9 cellular contexts compared by ENCODE assay signal in genomic region chr1:25798666-25799345, GRCh38. TPM values are rescaled to one million over a fixed set of nuclear protein-coding genes. Genes with fewer than 3 reads are reported as not detected.
DNase-seq lines count a peak whose midpoint lies in the region; ATAC-seq and TF ChIP-seq lines count a peak whose summit lies in the region.
"Had no signal": no experiment of that assay in that cellular context is flagged by ENCODE, and none has a peak within 500 bp of the region (broad histone marks: within the 10 kb centered on the region; RNA-seq: fewer than 3 reads in every experiment).

No MANE protein-coding gene starts in this region.

- H3K9me3 Mint-ChIP-seq in brain, result no peaks in the 10 kb centered on the region
- H3K9me3 Mint-ChIP-seq in naive thymus-derived CD4-positive, alpha-beta T cell, result peaks cover 0 to 5% (median 0%) of the 10 kb centered on the region in 11 donors

- intact Hi-C loops in Right ventricle myocardium superior (cut with DNase I), result loop anchor here (5.0 kb wide), 1 partner anchor 192 kb away; no protein-coding TSS in a partner anchor
- intact Hi-C loops in left cardiac atrium (cut with DNase I), result loop anchor here (2.0 to 10.0 kb wide), 3 partner anchors 114 to 192 kb away; no protein-coding TSS in a partner anchor
- intact Hi-C loops in naive thymus-derived CD4-positive, alpha-beta T cell (cut with micrococcal nuclease), result loop anchor here (1.0 to 5.0 kb wide), 4 partner anchors 20 to 297 kb away; partner anchors contain the start of genes LDLRAP1 (in 2 of the 2) and MTFR1L (in 1 of the 2)
- intact Hi-C loops in transverse colon (cut with DNase I; ENCODE audit: low total_unique reads), result loop anchor here (5.0 kb wide), 1 partner anchor 187 kb away; no protein-coding TSS in a partner anchor

- peak overlapping the region in 4 of 5 experiments; percentile 59 to 94 (median 92) for H3K27ac Mint-ChIP-seq in brain
- peak overlapping the region in 8 of 9 donors; percentile 86 to 98 (median 90) for H3K27ac Mint-ChIP-seq in naive thymus-derived CD4-positive, alpha-beta T cell

- no peaks in the 10 kb centered on the region for H3K9me3 ChIP-seq in naive thymus-derived CD4-positive, alpha-beta T cell (ENCODE audit: control insufficient read depth in 2 of 3, low read length in 3 of 3)
- H3K9me3 ChIP-seq in transverse colon, result no peaks in the 10 kb centered on the region

- no peaks in the 10 kb centered on the region for H3K36me3 ChIP-seq in naive thymus-derived CD4-positive, alpha-beta T cell (ENCODE audit: control insufficient read depth in 2 of 3, insufficient read depth in 3 of 3, low read length in 3 of 3)
- no peaks in the 10 kb centered on the region for H3K36me3 ChIP-seq in transverse colon

- TF ChIP-seq EP300 in transverse colon (IDR thresholded peaks at IDR 0.05; ENCODE audit: low read depth), result no peak

- POLR2A ChIA-PET in naive thymus-derived CD4-positive, alpha-beta T cell (lab: Charles Lee), result interaction anchor here (0.6 to 3.6 kb wide), 11 partner anchors 17 to 190 kb away, joined by 3 to 31 read pairs (median 4); no protein-coding TSS in a partner anchor

- no peak overlapping the region for H3K4me3 ChIP-seq in naive thymus-derived CD4-positive, alpha-beta T cell (ENCODE audit: low read length)
- H3K4me3 ChIP-seq in transverse colon, result no peak overlapping the region

- WGBS in transverse colon (ENCODE audit: low coverage in 1 of 2), 2 donors, result 76% methylated on average over 8 of the region's 8 CpGs; no CpG with 5 or more reads in 1 of the 2 donors

- H3K4me3 Mint-ChIP-seq in brain, result peak overlapping the region; percentile 76 to 82 (median 80)
- peak overlapping the region; percentile 15 to 86 (median 80) for H3K4me3 Mint-ChIP-seq in naive thymus-derived CD4-positive, alpha-beta T cell

- H3K27me3 Mint-ChIP-seq in brain, result peaks cover 9% of the 10 kb centered on the region
- peaks cover 0 to 36% (median 0%) of the 10 kb centered on the region in 5 donors for H3K27me3 Mint-ChIP-seq in naive thymus-derived CD4-positive, alpha-beta T cell

- TF ChIP-seq POLR2A in transverse colon (IDR thresholded peaks at IDR 0.05), result no peak

- no peak for ATAC-seq in Right ventricle myocardium superior (ENCODE audit: poor library complexity)
- ATAC-seq in left cardiac atrium, result no peak
- ATAC-seq in naive thymus-derived CD4-positive, alpha-beta T cell, result no peak

- peaks cover 74% of the 10 kb centered on the region for H3K4me1 Mint-ChIP-seq in brain
- H3K4me1 Mint-ChIP-seq in naive thymus-derived CD4-positive, alpha-beta T cell, result peaks cover 42 to 90% (median 79%) of the 10 kb centered on the region in 7 donors

- no peaks in the 10 kb centered on the region for H3K27me3 ChIP-seq in naive thymus-derived CD4-positive, alpha-beta T cell (ENCODE audit: control insufficient read depth in 2 of 2, insufficient read depth in 2 of 2, low read length in 2 of 2)
- H3K27me3 ChIP-seq in transverse colon, result no peaks in the 10 kb centered on the region

- DNase-seq in Right ventricle myocardium superior (peak; percentile 41), left cardiac atrium (no peak), transverse colon (no peak), NCI-H82 treated with DMSO at 0.1 percent for 48 hours (lab: John Stamatoyannopoulos, UW; ENCODE audit: unreplicated experiment) (no peak)
- peak in 1 of 9 donors; percentile 24 for DNase-seq in naive thymus-derived CD4-positive, alpha-beta T cell
- no peak for DNase-seq in stimulated activated CD4-positive, alpha-beta T cell treated with anti-CD3 and anti-CD28 coated beads, Interleukin-1b, Interleukin-23, amount 100 ng/mL, for 48 hours
- DNase-seq in central memory CD4-positive, alpha-beta T cell, result no peak
- DNase-seq: T1000 had no signal

- TF ChIP-seq CTCF in brain (conservative IDR thresholded peaks at IDR 0.05), result no peak
- TF ChIP-seq CTCF in transverse colon (IDR thresholded peaks at IDR 0.05), result no peak

- H3K4me1 ChIP-seq in naive thymus-derived CD4-positive, alpha-beta T cell (ENCODE audit: control insufficient read depth in 2 of 2, insufficient read depth in 2 of 2, low read length in 2 of 2), result peaks cover 32 to 74% of the 10 kb centered on the region in 2 donors
- peaks cover 17 to 37% (median 20%) of the 10 kb centered on the region in 4 donors for H3K4me1 ChIP-seq in transverse colon

- H3K27ac ChIP-seq in naive thymus-derived CD4-positive, alpha-beta T cell (ENCODE audit: low read depth, low read length), result peak overlapping the region; percentile 71
- peak overlapping the region in 3 of 4 donors; percentile 80 to 86 (median 85) for H3K27ac ChIP-seq in transverse colon

- in situ Hi-C loops in transverse colon (cut with MboI; ENCODE audit: low pct_ligation_motif_present in 1 of 4, low pct_unique_long_range_greater_than_20kb in 1 of 4, low sequenced_read_pairs in 3 of 4), result loop anchor here (5.0 to 25.0 kb wide), 3 partner anchors 184 to 187 kb away; partner anchors contain the start of gene MAN1C1 (in 3 of the 4)

- H3K36me3 Mint-ChIP-seq in brain, result no peaks in the 10 kb centered on the region
- peaks cover 0 to 4% (median 0%) of the 10 kb centered on the region in 5 donors for H3K36me3 Mint-ChIP-seq in naive thymus-derived CD4-positive, alpha-beta T cell

- CTCF ChIA-PET in naive thymus-derived CD4-positive, alpha-beta T cell (lab: Charles Lee), result interaction anchor here (0.6 to 4.1 kb wide), 15 partner anchors 10 to 1970 kb away, joined by 3 to 32 read pairs (median 3); partner anchors contain the start of gene MTFR1L

RNA-seq across cellular contexts. Expression of gene SELENON, which starts 1.2 kb away (rescaled TPM):
- total RNA-seq in Right ventricle myocardium superior, result 39.6 TPM
- 10 to 100 TPM; 43.9 to 50.7 TPM for total RNA-seq in left cardiac atrium
- 118 TPM for polyA plus RNA-seq in brain (ENCODE audit: insufficient read depth, low read depth, low replicate concordance)
- 10 to 100 TPM; 11.9 to 27.7 (median 25.8) TPM for total RNA-seq in naive thymus-derived CD4-positive, alpha-beta T cell
- polyA plus RNA-seq in naive thymus-derived CD4-positive, alpha-beta T cell, result 1 to 10 TPM; 2.6 to 5.6 TPM
- 10 to 100 TPM; 17.1 to 68.1 (median 24.4) TPM for total RNA-seq in transverse colon

RNA-seq across cellular contexts. Expression of gene MTFR1L, which starts 20.9 kb away (rescaled TPM):
- total RNA-seq in Right ventricle myocardium superior, result 222 TPM
- total RNA-seq in left cardiac atrium, result 100 to 1,000 TPM; 126 to 139 TPM
- polyA plus RNA-seq in brain (ENCODE audit: insufficient read depth, low read depth, low replicate concordance), result 81.4 TPM
- total RNA-seq in naive thymus-derived CD4-positive, alpha-beta T cell, result 10 to 100 TPM; 39.6 to 60.2 (median 42.3) TPM
- 10 to 100 TPM; 42.4 to 51.2 TPM for polyA plus RNA-seq in naive thymus-derived CD4-positive, alpha-beta T cell
- total RNA-seq in transverse colon, result 100 to 1,000 TPM in 1 of 4 donors, 10 to 100 TPM in 3; 73.2 to 125 (median 93.6) TPM
